Comparison of ENCODE assay signal across 20 cellular contexts in the genomic region with DNA sequence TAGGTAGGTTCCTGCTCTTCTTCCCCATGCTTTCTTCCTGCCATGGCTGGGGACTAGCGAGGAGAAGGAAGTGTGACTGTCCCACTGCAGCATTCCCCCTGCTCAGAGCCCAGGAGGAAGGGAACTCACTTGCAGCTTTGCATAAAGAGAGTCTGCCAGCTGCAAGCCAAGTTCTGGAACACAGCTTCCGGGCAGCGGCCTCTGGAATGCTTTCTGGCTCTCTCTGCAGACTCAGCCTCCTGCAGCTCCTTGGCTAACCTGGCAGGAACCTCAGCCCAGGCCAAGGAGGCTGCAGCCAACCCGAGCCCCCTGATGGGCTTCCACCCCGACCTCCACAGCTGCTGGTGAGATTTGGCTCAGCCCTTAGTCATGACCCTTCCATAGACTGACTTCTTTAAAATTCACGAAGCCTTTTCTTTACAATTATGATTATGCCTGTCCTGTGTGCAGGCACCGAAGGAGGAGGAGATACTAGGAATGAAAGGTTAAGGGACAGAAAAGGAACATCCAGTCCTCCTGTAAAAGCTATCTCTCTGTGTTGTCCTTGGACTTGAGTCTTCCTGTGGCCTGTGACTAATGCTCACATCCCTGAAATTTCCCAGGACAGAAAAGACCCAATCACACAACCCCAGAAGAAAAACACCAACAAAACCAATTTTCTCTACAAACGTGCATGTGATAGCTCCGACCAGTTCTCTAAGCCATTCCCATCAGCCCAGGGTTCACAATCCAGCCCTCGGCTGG.
DNase-seq lines count a peak whose midpoint lies in the region; ATAC-seq and TF ChIP-seq lines count a peak whose summit lies in the region.
"Had no signal": no experiment of that assay in that cellular context is flagged by ENCODE, and none has a peak within 500 bp of the region (broad histone marks: within the 10 kb centered on the region; RNA-seq: fewer than 3 reads in every experiment).

No MANE protein-coding gene starts in this region.

- CTCF ChIA-PET in activated CD8-positive, alpha-beta T cell treated with anti-CD3 and anti-CD28 coated beads, Interleukin-2, amount 10 ng/mL, durations not matched to agents 7 days and 5 days (lab: Charles Lee): interaction anchor here (1.2 to 3.8 kb wide), 3 partner anchors 13 to 60 kb away, joined by 3 to 23 read pairs (median 7); no protein-coding TSS in a partner anchor

- H3K27me3 ChIP-seq in endodermal cell (ENCODE audit: control insufficient read depth, insufficient read depth, low read length, poor library complexity, severe bottlenecking) (no peaks in the 10 kb centered on the region), upper lobe of right lung (no peaks in the 10 kb centered on the region)
- H3K27me3 ChIP-seq: brain microvascular endothelial cell, right lobe of liver had no signal

- peaks cover 2% of the 10 kb centered on the region for H3K36me3 Mint-ChIP-seq in T-helper 17 cell (ENCODE audit: low read depth)
- H3K36me3 Mint-ChIP-seq in endodermal cell (ENCODE audit: low read depth): no peaks in the 10 kb centered on the region
- no peaks in the 10 kb centered on the region for H3K36me3 Mint-ChIP-seq in activated CD8-positive, alpha-beta T cell treated with anti-CD3 and anti-CD28 coated beads, Interleukin-2, amount 10 ng/mL, durations not matched to agents 7 days and 5 days (ENCODE audit: low read depth)
- H3K36me3 Mint-ChIP-seq: activated naive CD4-positive, alpha-beta T cell treated with anti-CD3 and anti-CD28 coated beads, Interleukin-2, amount 50 U/mL, for 24 hours; stimulated activated effector memory CD8-positive, alpha-beta T cell treated with anti-CD3 and anti-CD28 coated beads, Interleukin-12 subunit alpha, Interleukin-12 subunit beta, amount 100 ng/mL, for 72 hours had no signal

- H3K27ac Mint-ChIP-seq in T-helper 17 cell: peak overlapping the region; percentile 16
- no peak overlapping the region for H3K27ac Mint-ChIP-seq in endodermal cell
- H3K27ac Mint-ChIP-seq in activated CD8-positive, alpha-beta T cell treated with anti-CD3 and anti-CD28 coated beads, Interleukin-2, amount 10 ng/mL, durations not matched to agents 7 days and 5 days: no peak overlapping the region
- H3K27ac Mint-ChIP-seq: activated B cell treated with CpG ODN at 0.5 μM for 24 hours; activated CD4-positive, alpha-beta memory T cell treated with anti-CD3 and anti-CD28 coated beads, Interleukin-2, amount 10 ng/mL, durations not matched to agents 7 days and 5 days; activated naive CD4-positive, alpha-beta T cell treated with anti-CD3 and anti-CD28 coated beads, Interleukin-2, amount 50 U/mL, for 24 hours; dendritic cell treated with granulocyte-macrophage colony-stimulating factor and Interleukin-4, amounts not matched to agents 40 ng/mL and 50 ng/mL, for 4 days; stimulated activated effector memory CD8-positive, alpha-beta T cell treated with anti-CD3 and anti-CD28 coated beads, Interleukin-12 subunit alpha, Interleukin-12 subunit beta, amount 100 ng/mL, for 72 hours had no signal

- H3K9me3 ChIP-seq in T-helper 17 cell (ENCODE audit: control insufficient read depth, low read length, poor library complexity, severe bottlenecking): no peaks in the 10 kb centered on the region
- no peaks in the 10 kb centered on the region for H3K9me3 ChIP-seq in endodermal cell (ENCODE audit: control insufficient read depth, low read length)
- H3K9me3 ChIP-seq in upper lobe of right lung: no peaks in the 10 kb centered on the region
- H3K9me3 ChIP-seq: Caco-2, neutrophil, right lobe of liver had no signal

- peaks cover 17% of the 10 kb centered on the region for H3K9me3 Mint-ChIP-seq in endodermal cell
- no peaks in the 10 kb centered on the region for H3K9me3 Mint-ChIP-seq in activated CD8-positive, alpha-beta T cell treated with anti-CD3 and anti-CD28 coated beads, Interleukin-2, amount 10 ng/mL, durations not matched to agents 7 days and 5 days (ENCODE audit: insufficient read depth)
- H3K9me3 Mint-ChIP-seq: activated CD4-positive, alpha-beta memory T cell treated with anti-CD3 and anti-CD28 coated beads, Interleukin-2, amount 10 ng/mL, durations not matched to agents 7 days and 5 days; activated naive CD4-positive, alpha-beta T cell treated with anti-CD3 and anti-CD28 coated beads, Interleukin-2, amount 50 U/mL, for 24 hours; dendritic cell treated with granulocyte-macrophage colony-stimulating factor and Interleukin-4, amounts not matched to agents 40 ng/mL and 50 ng/mL, for 4 days; stimulated activated effector memory CD8-positive, alpha-beta T cell treated with anti-CD3 and anti-CD28 coated beads, Interleukin-12 subunit alpha, Interleukin-12 subunit beta, amount 100 ng/mL, for 72 hours had no signal

- H3K4me3 ChIP-seq in endodermal cell (ENCODE audit: low read length) (no peak overlapping the region), upper lobe of right lung (no peak overlapping the region)
- H3K4me3 ChIP-seq: right lobe of liver had no signal

- WGBS in endodermal cell (ENCODE audit: insufficient coverage in 1 of 2, insufficient read length in 1 of 2), 2 experiments: 82 to 92% methylated on average over 10 of the region's 10 CpGs

- H3K36me3 ChIP-seq in endodermal cell (ENCODE audit: control insufficient read depth, insufficient read depth, low read length) (no peaks in the 10 kb centered on the region), upper lobe of right lung (no peaks in the 10 kb centered on the region)
- H3K36me3 ChIP-seq: brain microvascular endothelial cell, neutrophil, right lobe of liver had no signal

- POLR2A ChIA-PET in activated CD8-positive, alpha-beta T cell treated with anti-CD3 and anti-CD28 coated beads, Interleukin-2, amount 10 ng/mL, durations not matched to agents 7 days and 5 days (lab: Charles Lee): interaction anchor here (1.2 kb wide), 1 partner anchor 14 kb away, joined by 4 read pairs; no protein-coding TSS in a partner anchor

- DNase-seq in T-helper 17 cell (no peak), endodermal cell (no peak), left lobe of liver (ENCODE audit: low spot score) (no peak), upper lobe of right lung (no peak), NCI-H446 treated with DMSO at 0.1 percent for 48 hours (lab: John Stamatoyannopoulos, UW) (no peak)
- no peak for DNase-seq in activated CD8-positive, alpha-beta T cell treated with anti-CD3 and anti-CD28 coated beads, Interleukin-2, amount 10 ng/mL, durations not matched to agents 7 days and 5 days
- DNase-seq: activated B cell treated with CpG ODN at 0.5 μM for 24 hours; activated CD4-positive, alpha-beta memory T cell treated with anti-CD3 and anti-CD28 coated beads, Interleukin-2, amount 10 ng/mL, durations not matched to agents 7 days and 5 days; brain microvascular endothelial cell; foreskin melanocyte; NCI-H1417 treated with DMSO at 0.1 percent for 48 hours; right lobe of liver; SIG-M5; T-helper 1 cell had no signal

- H3K4me1 Mint-ChIP-seq in T-helper 17 cell (peaks cover 19% of the 10 kb centered on the region), endodermal cell (peaks cover 2% of the 10 kb centered on the region)
- peaks cover 24% of the 10 kb centered on the region for H3K4me1 Mint-ChIP-seq in activated CD8-positive, alpha-beta T cell treated with anti-CD3 and anti-CD28 coated beads, Interleukin-2, amount 10 ng/mL, durations not matched to agents 7 days and 5 days (ENCODE audit: low read depth)
- H3K4me1 Mint-ChIP-seq: activated B cell treated with CpG ODN at 0.5 μM for 24 hours had no signal

- H3K4me1 ChIP-seq in endodermal cell (ENCODE audit: control insufficient read depth, insufficient read depth, low read length) (no peaks in the 10 kb centered on the region), upper lobe of right lung (no peaks in the 10 kb centered on the region)
- H3K4me1 ChIP-seq: Caco-2, right lobe of liver had no signal

- peak overlapping the region; percentile 28 for H3K27ac ChIP-seq in endodermal cell (ENCODE audit: low read depth, low read length)
- no peak overlapping the region for H3K27ac ChIP-seq in upper lobe of right lung
- H3K27ac ChIP-seq: brain microvascular endothelial cell, neutrophil, right lobe of liver had no signal

- no peaks in the 10 kb centered on the region for H3K27me3 Mint-ChIP-seq in T-helper 17 cell
- peaks cover 1% of the 10 kb centered on the region for H3K27me3 Mint-ChIP-seq in endodermal cell (ENCODE audit: insufficient read depth)
- H3K27me3 Mint-ChIP-seq in activated CD8-positive, alpha-beta T cell treated with anti-CD3 and anti-CD28 coated beads, Interleukin-2, amount 10 ng/mL, durations not matched to agents 7 days and 5 days (ENCODE audit: low read depth): no peaks in the 10 kb centered on the region
- H3K27me3 Mint-ChIP-seq: activated naive CD4-positive, alpha-beta T cell treated with anti-CD3 and anti-CD28 coated beads, Interleukin-2, amount 50 U/mL, for 24 hours had no signal

- H3K4me3 Mint-ChIP-seq in T-helper 17 cell: no peak overlapping the region
- no peak overlapping the region for H3K4me3 Mint-ChIP-seq in endodermal cell
- no peak overlapping the region for H3K4me3 Mint-ChIP-seq in activated CD8-positive, alpha-beta T cell treated with anti-CD3 and anti-CD28 coated beads, Interleukin-2, amount 10 ng/mL, durations not matched to agents 7 days and 5 days
- H3K4me3 Mint-ChIP-seq: activated B cell treated with CpG ODN at 0.5 μM for 24 hours; activated CD4-positive, alpha-beta memory T cell treated with anti-CD3 and anti-CD28 coated beads, Interleukin-2, amount 10 ng/mL, durations not matched to agents 7 days and 5 days; activated naive CD4-positive, alpha-beta T cell treated with anti-CD3 and anti-CD28 coated beads, Interleukin-2, amount 50 U/mL, for 24 hours; dendritic cell treated with granulocyte-macrophage colony-stimulating factor and Interleukin-4, amounts not matched to agents 40 ng/mL and 50 ng/mL, for 4 days; stimulated activated effector memory CD8-positive, alpha-beta T cell treated with anti-CD3 and anti-CD28 coated beads, Interleukin-12 subunit alpha, Interleukin-12 subunit beta, amount 100 ng/mL, for 72 hours had no signal

- H3K9ac ChIP-seq in endodermal cell (ENCODE audit: extremely low read depth, low read length, poor library complexity, severe bottlenecking): no peak overlapping the region

- ATAC-seq in T-helper 17 cell (no peak), left lobe of liver (peak; percentile 24), upper lobe of right lung (peak; percentile 21), GM18870 (IDR thresholded peaks at IDR 0.05; ENCODE audit: unreplicated experiment) (no peak)
- ATAC-seq in activated CD8-positive, alpha-beta T cell treated with anti-CD3 and anti-CD28 coated beads, Interleukin-2, amount 10 ng/mL, durations not matched to agents 7 days and 5 days: no peak
- ATAC-seq: stimulated activated effector memory CD8-positive, alpha-beta T cell treated with anti-CD3 and anti-CD28 coated beads, Interleukin-12 subunit alpha, Interleukin-12 subunit beta, amount 100 ng/mL, for 72 hours had no signal

- TF ChIP-seq CTCF in endodermal cell (conservative IDR thresholded peaks at IDR 0.05): no peak
- TF ChIP-seq CTCF in upper lobe of right lung (IDR thresholded peaks at IDR 0.05): no peak

- intact Hi-C loops in upper lobe of right lung (cut with DNase I): no loop called here

Comparison
In these comparisons a context has a peak if more than half of its experiments do, and no peak if none do; other contexts are left out.
1. ATAC-seq: peak in left lobe of liver (single experiment) and upper lobe of right lung (single experiment); none in T-helper 17 cell (single experiment), GM18870 (single experiment) and activated CD8-positive, alpha-beta T cell treated with anti-CD3 and anti-CD28 coated beads, Interleukin-2, amount 10 ng/mL, durations not matched to agents 7 days and 5 days (single experiment).